12 cellular contexts compared by ENCODE assay signal in genomic region chr10:25068152-25069058, GRCh38. TPM values are rescaled to one million over a fixed set of nuclear protein-coding genes. Genes with fewer than 3 reads are reported as not detected.
DNase-seq lines count a peak whose midpoint lies in the region; TF ChIP-seq lines count a peak whose summit lies in the region.
"Had no signal": no experiment of that assay in that cellular context is flagged by ENCODE, and none has a peak within 500 bp of the region (broad histone marks: within the 10 kb centered on the region; RNA-seq: fewer than 3 reads in every experiment).

No MANE protein-coding gene starts in this region.

- no peaks in the 10 kb centered on the region for H3K27me3 ChIP-seq in breast epithelium
- H3K27me3 ChIP-seq: left lung had no signal

- intact Hi-C loops in MCF 10A (cut with micrococcal nuclease), result no loop called here
- intact Hi-C loops in breast epithelium (cut with DNase I; ENCODE audit: low total_unique reads), result no loop called here
- intact Hi-C loops in head of caudate nucleus (cut with DNase I), result no loop called here

- peak; percentile 82 for DNase-seq in MCF 10A (ENCODE audit: unreplicated experiment)
- DNase-seq in breast epithelium (ENCODE audit: low spot score in 2 of 2), result no peak
- DNase-seq in SW480 (ENCODE audit: low spot score), result peak; percentile 7
- DNase-seq in head of caudate nucleus, result peak in 28 of 42 donors; percentile 20 to 78 (median 36)
- DNase-seq in superior temporal gyrus (ENCODE audit: extremely low spot score), result peak; percentile 75
- no peak for DNase-seq in cerebellar nuclear complex (lab: John Stamatoyannopoulos, UW)
- no peak for DNase-seq in NCI-H1092 treated with DMSO at 0.1 percent for 48 hours (lab: John Stamatoyannopoulos, UW)
- DNase-seq in activated CD4-positive, alpha-beta T cell treated with anti-CD3 and anti-CD28 coated beads, Interleukin-2, amount 50 U/mL, for 1 hour, result no peak
- DNase-seq: activated T-cell treated with anti-CD3 and anti-CD28 coated beads, Interleukin-2, amount 50 U/mL, for 48 hours; cortex of kidney; left lung; NCI-H2227 treated with DMSO at 0.1 percent for 48 hours had no signal

- H3K9me3 ChIP-seq in breast epithelium, result no peaks in the 10 kb centered on the region
- H3K9me3 ChIP-seq: left lung had no signal

- H3K4me3 ChIP-seq in breast epithelium, result no peak overlapping the region
- H3K4me3 ChIP-seq: left lung had no signal

- TSS peak; percentile 95 for BruUV-seq in MCF 10A (replicated peaks; lab: Mats Ljungman, UMichigan)

- H3K9me3 Mint-ChIP-seq in MCF 10A (ENCODE audit: unreplicated experiment), result no peaks in the 10 kb centered on the region

- POLR2A ChIA-PET in MCF 10A (lab: Yijun Ruan, JAX), result interaction anchor here (0.7 to 1.8 kb wide), 7 partner anchors 8 to 425 kb away, joined by 3 to 6 read pairs (median 4); no protein-coding TSS in a partner anchor

- H3K4me3 Mint-ChIP-seq in MCF 10A (ENCODE audit: unreplicated experiment), result no peak overlapping the region

- H3K27ac Mint-ChIP-seq in MCF 10A (ENCODE audit: low read depth, unreplicated experiment), result peak overlapping the region; percentile 92

- TF ChIP-seq CTCF in MCF 10A (IDR thresholded peaks at IDR 0.05; ENCODE audit: unreplicated experiment), result no peak
- TF ChIP-seq CTCF in breast epithelium (IDR thresholded peaks at IDR 0.05), result no peak

- no peaks in the 10 kb centered on the region for H3K4me1 ChIP-seq in breast epithelium
- H3K4me1 ChIP-seq: left lung had no signal

- peaks cover 4% of the 10 kb centered on the region for H3K36me3 Mint-ChIP-seq in MCF 10A (ENCODE audit: insufficient read depth, unreplicated experiment)

- H3K36me3 ChIP-seq in breast epithelium, result no peaks in the 10 kb centered on the region
- H3K36me3 ChIP-seq: left lung had no signal

- CTCF ChIA-PET in MCF 10A (lab: Yijun Ruan, JAX), result interaction anchor here (0.6 to 11.9 kb wide), 6 partner anchors 13 to 532 kb away, joined by 3 to 111 read pairs (median 4); no protein-coding TSS in a partner anchor

- H3K27me3 Mint-ChIP-seq in MCF 10A (ENCODE audit: insufficient read depth, unreplicated experiment), result no peaks in the 10 kb centered on the region

- no peak for TF ChIP-seq POLR2A in breast epithelium (IDR thresholded peaks at IDR 0.05)

- H3K27ac ChIP-seq in breast epithelium, result no peak overlapping the region
- H3K27ac ChIP-seq: left lung had no signal

- H3K4me1 Mint-ChIP-seq in MCF 10A (ENCODE audit: insufficient read depth, unreplicated experiment), result peaks cover 22% of the 10 kb centered on the region

RNA-seq across cellular contexts. Expression of gene THNSL1, which starts 52.0 kb away (rescaled TPM):
- total RNA-seq in MCF 10A (2022) (7.6 and 7.9 TPM in 2 replicates), breast epithelium (1 to 10 TPM; 1.6 to 4.2 (median 1.6) TPM)

RNA-seq across cellular contexts. Expression of gene ENKUR, which starts 52.4 kb away (rescaled TPM):
- total RNA-seq in MCF 10A (2022) (0.33 and 0.47 TPM in 2 replicates), breast epithelium (not detected)

Comparison
In these comparisons a context has a peak if more than half of its experiments do, and no peak if none do; other contexts are left out.
1. DNase-seq: peak in MCF 10A (single experiment), SW480 (single experiment), head of caudate nucleus (28 of 42) and superior temporal gyrus (single experiment); none in breast epithelium (0 of 2), cerebellar nuclear complex (0 of 2), NCI-H1092 treated with DMSO at 0.1 percent for 48 hours (single experiment) and activated CD4-positive, alpha-beta T cell treated with anti-CD3 and anti-CD28 coated beads, Interleukin-2, amount 50 U/mL, for 1 hour (single experiment).